Comparison of ENCODE assay signal across 12 cellular contexts in genomic region chrX:153903238-153903980, GRCh38. TPM values are rescaled to one million over a fixed set of nuclear protein-coding genes. Genes with fewer than 3 reads are reported as not detected.
DNase-seq lines count a peak whose midpoint lies in the region; ATAC-seq and TF ChIP-seq lines count a peak whose summit lies in the region.
"Had no signal": no experiment of that assay in that cellular context is flagged by ENCODE, and none has a peak within 500 bp of the region (broad histone marks: within the 10 kb centered on the region; RNA-seq: fewer than 3 reads in every experiment).

No MANE protein-coding gene starts in this region.

- H3K36me3 Mint-ChIP-seq in activated CD4-positive, alpha-beta T cell treated with anti-CD3 and anti-CD28 coated beads, Interleukin-2, amount 10 ng/mL, durations not matched to agents 24 days and 14 days (ENCODE audit: low read depth) = peaks cover 4% of the 10 kb centered on the region
- H3K36me3 Mint-ChIP-seq in T-helper 2 cell treated with Interferon-gamma antibody and Interleukin-4, amounts not matched to agents 5 μg/mL and 100 μg/mL, for 36 hours (ENCODE audit: low read depth) = peaks cover 3% of the 10 kb centered on the region
- H3K36me3 Mint-ChIP-seq: type B pancreatic cell had no signal

- 33 to 60% (median 41%) methylated on average over 15 to 18 of the region's 18 CpGs for WGBS in spleen, 5 donors

- H3K9me3 ChIP-seq in left ventricle myocardium inferior (replicated peaks) (no peaks in the 10 kb centered on the region), spleen (peaks cover 0 to 5% (median 0%) of the 10 kb centered on the region in 8 donors)

- peak overlapping the region; percentile 78 for H3K27ac ChIP-seq in left ventricle myocardium inferior (replicated peaks)
- peak overlapping the region in 6 of 8 donors; percentile 47 to 78 (median 57) for H3K27ac ChIP-seq in spleen

- peak overlapping the region; percentile 59 for H3K4me3 ChIP-seq in left ventricle myocardium inferior
- peak overlapping the region in 1 of 8 donors; percentile 25 for H3K4me3 ChIP-seq in spleen

- no peaks in the 10 kb centered on the region for H3K27me3 ChIP-seq in left ventricle myocardium inferior (ENCODE audit: low read depth)
- no peaks in the 10 kb centered on the region for H3K27me3 ChIP-seq in spleen (replicated peaks in 1 of 7)

- TF ChIP-seq CTCF in left ventricle myocardium inferior (IDR thresholded peaks at IDR 0.05; ENCODE audit: borderline replicate concordance) (no peak), spleen (IDR thresholded peaks at IDR 0.05 in 8 of 11, conservative IDR thresholded peaks at IDR 0.05 in 3 of 11) (no peak)

- H3K27ac Mint-ChIP-seq in activated CD4-positive, alpha-beta T cell treated with anti-CD3 and anti-CD28 coated beads, Interleukin-2, amount 10 ng/mL, durations not matched to agents 24 days and 14 days = peak overlapping the region; percentile 22
- H3K27ac Mint-ChIP-seq in T-helper 2 cell treated with Interferon-gamma antibody and Interleukin-4, amounts not matched to agents 5 μg/mL and 100 μg/mL, for 36 hours = peak overlapping the region; percentile 73
- H3K27ac Mint-ChIP-seq: activated T-cell treated with anti-CD3 and anti-CD28 coated beads, Interleukin-2, amount 50 U/mL, for 72 hours; type B pancreatic cell had no signal

- DNase-seq in activated CD4-positive, alpha-beta T cell treated with anti-CD3 and anti-CD28 coated beads, Interleukin-2, amount 10 ng/mL, durations not matched to agents 24 days and 14 days = no peak
- no peak for DNase-seq in activated CD4-positive, alpha-beta T cell treated with anti-CD3 and anti-CD28 coated beads for 4 hours
- DNase-seq in T-helper 2 cell treated with Interferon-gamma antibody and Interleukin-4, amounts not matched to agents 5 μg/mL and 100 μg/mL, for 36 hours (ENCODE audit: low spot score) = no peak
- DNase-seq in left ventricle myocardium inferior (no peak), spleen (peak; percentile 86), SW 1271 (lab: John Stamatoyannopoulos, UW) (no peak), KG1 (lab: John Stamatoyannopoulos, UW) (no peak)
- DNase-seq: activated T-cell treated with anti-CD3 and anti-CD28 coated beads, Interleukin-2, amount 50 U/mL, for 72 hours; GF-D8 had no signal

- H3K4me1 ChIP-seq in left ventricle myocardium inferior (peaks cover 21% of the 10 kb centered on the region), spleen (peaks cover 12 to 70% (median 51%) of the 10 kb centered on the region in 6 donors)

- no peaks in the 10 kb centered on the region for H3K9me3 Mint-ChIP-seq in activated CD4-positive, alpha-beta T cell treated with anti-CD3 and anti-CD28 coated beads, Interleukin-2, amount 10 ng/mL, durations not matched to agents 24 days and 14 days
- H3K9me3 Mint-ChIP-seq in T-helper 2 cell treated with Interferon-gamma antibody and Interleukin-4, amounts not matched to agents 5 μg/mL and 100 μg/mL, for 36 hours = no peaks in the 10 kb centered on the region
- H3K9me3 Mint-ChIP-seq: type B pancreatic cell had no signal

- H3K27me3 Mint-ChIP-seq in activated CD4-positive, alpha-beta T cell treated with anti-CD3 and anti-CD28 coated beads, Interleukin-2, amount 10 ng/mL, durations not matched to agents 24 days and 14 days = peaks cover under 1% of the 10 kb centered on the region
- H3K27me3 Mint-ChIP-seq in T-helper 2 cell treated with Interferon-gamma antibody and Interleukin-4, amounts not matched to agents 5 μg/mL and 100 μg/mL, for 36 hours (ENCODE audit: low read depth) = peaks cover 1% of the 10 kb centered on the region
- H3K27me3 Mint-ChIP-seq: type B pancreatic cell had no signal

- no peak for TF ChIP-seq POLR2A in spleen (IDR thresholded peaks at IDR 0.05)

- H3K4me3 Mint-ChIP-seq in activated CD4-positive, alpha-beta T cell treated with anti-CD3 and anti-CD28 coated beads, Interleukin-2, amount 10 ng/mL, durations not matched to agents 24 days and 14 days = peak overlapping the region; percentile 26
- H3K4me3 Mint-ChIP-seq in T-helper 2 cell treated with Interferon-gamma antibody and Interleukin-4, amounts not matched to agents 5 μg/mL and 100 μg/mL, for 36 hours = no peak overlapping the region
- H3K4me3 Mint-ChIP-seq: type B pancreatic cell had no signal

- intact Hi-C loops in activated CD4-positive, alpha-beta T cell treated with anti-CD3 and anti-CD28 coated beads, Interleukin-2, amount 10 ng/mL, durations not matched to agents 24 days and 14 days (cut with micrococcal nuclease) = no loop called here
- intact Hi-C loops in left ventricle myocardium inferior (cut with micrococcal nuclease) (no loop called here), spleen (cut with DNase I; ENCODE audit: low total_unique reads) (no loop called here)

- H3K36me3 ChIP-seq in left ventricle myocardium inferior = no peaks in the 10 kb centered on the region
- H3K36me3 ChIP-seq in spleen = peaks cover 0 to 17% (median 2%) of the 10 kb centered on the region in 6 donors

- peaks cover 22% of the 10 kb centered on the region for H3K4me1 Mint-ChIP-seq in activated CD4-positive, alpha-beta T cell treated with anti-CD3 and anti-CD28 coated beads, Interleukin-2, amount 10 ng/mL, durations not matched to agents 24 days and 14 days
- H3K4me1 Mint-ChIP-seq in T-helper 2 cell treated with Interferon-gamma antibody and Interleukin-4, amounts not matched to agents 5 μg/mL and 100 μg/mL, for 36 hours (ENCODE audit: low read depth) = peaks cover 24% of the 10 kb centered on the region

- no peak for ATAC-seq in GM21825 (IDR thresholded peaks at IDR 0.05; ENCODE audit: unreplicated experiment)

RNA-seq across cellular contexts. Expression of gene AVPR2, which starts 1.1 kb away (rescaled TPM):
- total RNA-seq in activated CD4-positive, alpha-beta T cell treated with anti-CD3 and anti-CD28 coated beads, Interleukin-2, amount 10 ng/mL, durations not matched to agents 24 days and 14 days = not detected in 2 replicates
- total RNA-seq in left ventricle myocardium inferior (3.1 TPM), spleen (under 1 TPM in 1 of 7 donors, not detected in 6; 0.52 TPM)
- under 1 TPM; 0.22 to 0.77 (median 0.26) TPM for polyA plus RNA-seq in spleen
- total RNA-seq: activated T-cell treated with anti-CD3 and anti-CD28 coated beads, Interleukin-2, amount 50 U/mL, for 72 hours; HT1080 had no signal

RNA-seq across cellular contexts. Expression of gene L1CAM, which starts 17.4 kb away (rescaled TPM):
- 1.3 and 1.6 TPM in 2 replicates for total RNA-seq in activated CD4-positive, alpha-beta T cell treated with anti-CD3 and anti-CD28 coated beads, Interleukin-2, amount 10 ng/mL, durations not matched to agents 24 days and 14 days
- total RNA-seq in left ventricle myocardium inferior (4.0 TPM), spleen (1 to 10 TPM; 1.2 to 5.1 (median 2.2) TPM)
- polyA plus RNA-seq in spleen = 1 to 10 TPM; 1.6 to 3.4 (median 3.2) TPM

RNA-seq across cellular contexts. Expression of gene ARHGAP4, which starts 22.7 kb away (rescaled TPM):
- total RNA-seq in activated CD4-positive, alpha-beta T cell treated with anti-CD3 and anti-CD28 coated beads, Interleukin-2, amount 10 ng/mL, durations not matched to agents 24 days and 14 days = 135 and 137 TPM in 2 replicates
- total RNA-seq in left ventricle myocardium inferior (10.0 TPM), spleen (100 to 1,000 TPM; 176 to 317 (median 236) TPM)
- polyA plus RNA-seq in spleen = 100 to 1,000 TPM; 297 to 713 (median 635) TPM

RNA-seq across cellular contexts. Expression of gene NAA10, which starts 31.4 kb away (rescaled TPM):
- 153 and 168 TPM in 2 replicates for total RNA-seq in activated CD4-positive, alpha-beta T cell treated with anti-CD3 and anti-CD28 coated beads, Interleukin-2, amount 10 ng/mL, durations not matched to agents 24 days and 14 days
- 67.1 TPM for total RNA-seq in left ventricle myocardium inferior
- 10 to 100 TPM; 56.4 to 89.1 (median 85.5) TPM for total RNA-seq in spleen
- polyA plus RNA-seq in spleen = 100 to 1,000 TPM; 123 to 174 (median 168) TPM

RNA-seq across cellular contexts. Expression of gene RENBP, which starts 41.0 kb away (rescaled TPM):
- total RNA-seq in activated CD4-positive, alpha-beta T cell treated with anti-CD3 and anti-CD28 coated beads, Interleukin-2, amount 10 ng/mL, durations not matched to agents 24 days and 14 days = 13.7 and 15.1 TPM in 2 replicates
- total RNA-seq in left ventricle myocardium inferior (7.5 TPM), spleen (100 to 1,000 TPM in 1 of 7 donors, 10 to 100 TPM in 6; 42.0 to 105 (median 63.6) TPM)
- 10 to 100 TPM; 44.3 to 91.3 (median 47.9) TPM for polyA plus RNA-seq in spleen

Comparison
In these comparisons a context has a peak if more than half of its experiments do, and no peak if none do; other contexts are left out.
1. RNA of gene ARHGAP4, which starts 22.7 kb away (total RNA-seq): 176 to 317 TPM in spleen and 135 to 137 TPM in activated CD4-positive, alpha-beta T cell treated with anti-CD3 and anti-CD28 coated beads, Interleukin-2, amount 10 ng/mL, durations not matched to agents 24 days and 14 days; 10.0 TPM in left ventricle myocardium inferior (single experiment); every median in the first group is over 10 times any median in the second.